In the genomic region with DNA sequence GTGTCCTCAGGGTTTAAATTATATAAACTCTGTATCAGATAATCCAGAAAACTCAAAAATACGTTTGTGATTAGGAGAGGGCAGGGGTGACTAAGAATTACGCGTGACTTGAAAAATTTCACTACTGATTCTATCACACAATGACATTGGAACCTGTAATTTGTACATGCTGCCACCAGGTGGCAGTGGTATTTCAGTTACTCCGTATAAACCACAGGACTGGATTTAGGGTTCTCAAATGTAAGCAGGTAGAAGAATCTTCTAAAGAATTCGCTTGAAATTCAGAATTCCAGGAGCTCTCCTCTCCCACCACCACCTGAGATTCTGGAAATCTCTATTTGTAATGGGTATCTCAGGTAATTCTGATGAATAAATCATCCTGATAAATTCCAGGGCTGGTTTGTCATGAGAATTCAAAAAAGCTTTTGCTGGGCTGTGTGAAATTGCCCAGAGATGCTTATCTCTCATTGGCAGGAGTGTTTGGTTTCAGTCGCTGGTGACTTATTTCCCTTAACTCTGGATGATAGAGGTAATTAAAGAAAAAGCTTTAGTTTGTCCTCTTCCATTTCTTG, we compare ENCODE assay signal across 9 cellular contexts. TPM values are rescaled to one million over a fixed set of nuclear protein-coding genes. Genes with fewer than 3 reads are reported as not detected.
A peak's percentile ranks its signal among the peaks of the same experiment; 100 is the strongest.
DNase-seq lines count a peak whose midpoint lies in the region; ATAC-seq and TF ChIP-seq lines count a peak whose summit lies in the region.
"Had no signal": no experiment of that assay in that cellular context is flagged by ENCODE, and none has a peak within 500 bp of the region (broad histone marks: within the 10 kb centered on the region; RNA-seq: fewer than 3 reads in every experiment).

No MANE protein-coding gene starts in this region.

- H3K27me3 Mint-ChIP-seq in activated naive CD4-positive, alpha-beta T cell treated with anti-CD3 and anti-CD28 coated beads, Interleukin-2, amount 10 ng/mL, durations not matched to agents 7 days and 5 days = no peaks in the 10 kb centered on the region

- CTCF ChIA-PET in activated naive CD4-positive, alpha-beta T cell treated with anti-CD3 and anti-CD28 coated beads, Interleukin-2, amount 10 ng/mL, durations not matched to agents 7 days and 5 days (lab: Charles Lee) = interaction anchor here (0.6 to 2.1 kb wide), 5 partner anchors 8 to 256 kb away, joined by 3 to 15 read pairs (median 3); no protein-coding TSS in a partner anchor

- DNase-seq in NCI-H345 (lab: John Stamatoyannopoulos, UW) (peak; percentile 1), NCI-H345 treated with DMSO at 0.1 percent for 48 hours (lab: John Stamatoyannopoulos, UW; ENCODE audit: unreplicated experiment) (no peak), mesendoderm (peak; percentile 85)
- DNase-seq in activated naive CD4-positive, alpha-beta T cell treated with anti-CD3 and anti-CD28 coated beads, Interleukin-2, amount 10 ng/mL, durations not matched to agents 7 days and 5 days = peak; percentile 65

- no peaks in the 10 kb centered on the region for H3K4me1 ChIP-seq in mesendoderm (ENCODE audit: control insufficient read depth, low read depth, low read length)

- no peak overlapping the region for H3K9ac ChIP-seq in mesendoderm (ENCODE audit: low read length)

- H3K27ac Mint-ChIP-seq in activated naive CD4-positive, alpha-beta T cell treated with anti-CD3 and anti-CD28 coated beads, Interleukin-2, amount 10 ng/mL, durations not matched to agents 7 days and 5 days = no peak overlapping the region

- no peak overlapping the region for H2BK5ac ChIP-seq in mesendoderm (ENCODE audit: low read length)

- no peaks in the 10 kb centered on the region for H3K9me3 Mint-ChIP-seq in activated naive CD4-positive, alpha-beta T cell treated with anti-CD3 and anti-CD28 coated beads, Interleukin-2, amount 10 ng/mL, durations not matched to agents 7 days and 5 days

- H3K79me2 ChIP-seq in mesendoderm (ENCODE audit: control insufficient read depth, insufficient read depth, low read length) = no peaks in the 10 kb centered on the region

- H3K27me3 ChIP-seq in mesendoderm (ENCODE audit: insufficient read depth, low read length, poor library complexity) = no peaks in the 10 kb centered on the region

- no peaks in the 10 kb centered on the region for H3K36me3 Mint-ChIP-seq in activated naive CD4-positive, alpha-beta T cell treated with anti-CD3 and anti-CD28 coated beads, Interleukin-2, amount 10 ng/mL, durations not matched to agents 7 days and 5 days

- no peak overlapping the region for H3K4me3 Mint-ChIP-seq in activated naive CD4-positive, alpha-beta T cell treated with anti-CD3 and anti-CD28 coated beads, Interleukin-2, amount 10 ng/mL, durations not matched to agents 7 days and 5 days

- no peak overlapping the region for H4K8ac ChIP-seq in mesendoderm (ENCODE audit: low read depth, low read length)

- H3K18ac ChIP-seq in mesendoderm (ENCODE audit: low read length) = no peak overlapping the region

- H3K36me3 ChIP-seq in mesendoderm (ENCODE audit: control insufficient read depth, insufficient read depth, low read length) = no peaks in the 10 kb centered on the region

- ATAC-seq in HG03354 (IDR thresholded peaks at IDR 0.05; ENCODE audit: poor library complexity, severe bottlenecking, unreplicated experiment) (no peak), HG03457 (IDR thresholded peaks at IDR 0.05; ENCODE audit: unreplicated experiment) (no peak), HG03025 (IDR thresholded peaks at IDR 0.05; ENCODE audit: low FRiP score, unreplicated experiment) (no peak)

- TF ChIP-seq CTCF in LNCAP (IDR thresholded peaks at IDR 0.05) = peak; percentile 59

- no peak overlapping the region for H4K5ac ChIP-seq in mesendoderm (ENCODE audit: low read length)

- H3K4me1 Mint-ChIP-seq in activated naive CD4-positive, alpha-beta T cell treated with anti-CD3 and anti-CD28 coated beads, Interleukin-2, amount 10 ng/mL, durations not matched to agents 7 days and 5 days = no peaks in the 10 kb centered on the region

- H2BK15ac ChIP-seq in mesendoderm (replicated peaks; ENCODE audit: low read depth) = no peak overlapping the region

- no peak overlapping the region for H3K4me2 ChIP-seq in mesendoderm (ENCODE audit: low read length)

- H2AK5ac ChIP-seq in mesendoderm (ENCODE audit: low read length) = no peak overlapping the region

- no peak overlapping the region for H3K4ac ChIP-seq in mesendoderm (ENCODE audit: low read depth, low read length)

- no peak overlapping the region for H3K4me3 ChIP-seq in mesendoderm (ENCODE audit: low read length)
- H3K4me3 ChIP-seq: skin epidermis had no signal

- H3K27ac ChIP-seq in mesendoderm (ENCODE audit: low read depth, low read length) = no peak overlapping the region
- H3K27ac ChIP-seq: skin epidermis had no signal

- H3K56ac ChIP-seq in mesendoderm (ENCODE audit: low read length) = no peak overlapping the region

- H3K79me1 ChIP-seq in mesendoderm (ENCODE audit: low read length) = no peaks in the 10 kb centered on the region

- WGBS in mesendoderm (ENCODE audit: extremely low coverage, insufficient coverage, low lambda C conversion rate) = no CpG with 5 or more reads among the region's 6 CpGs

- H2BK120ac ChIP-seq in mesendoderm (ENCODE audit: low read depth, low read length) = no peak overlapping the region

- H3K23ac ChIP-seq in mesendoderm (ENCODE audit: low read length) = no peak overlapping the region

RNA-seq across cellular contexts. Expression of gene KRTAP7-1, which starts 1.7 kb away (rescaled TPM):
- polyA plus RNA-seq in mesendoderm (2013, experiment 1 of 2) = not detected
- not detected for polyA plus RNA-seq in mesendoderm (2013, experiment 2 of 2)

RNA-seq across cellular contexts. Expression of gene KRTAP8-1, which starts 18.2 kb away (rescaled TPM):
- polyA plus RNA-seq in mesendoderm (2013, experiment 1 of 2) = not detected
- not detected for polyA plus RNA-seq in mesendoderm (2013, experiment 2 of 2)

RNA-seq across cellular contexts. Expression of gene KRTAP11-1, which starts 50.1 kb away (rescaled TPM):
- polyA plus RNA-seq in mesendoderm (2013, experiment 1 of 2) = not detected
- not detected for polyA plus RNA-seq in mesendoderm (2013, experiment 2 of 2)
